ENCODE assay signal across 8 cellular contexts in the genomic region with DNA sequence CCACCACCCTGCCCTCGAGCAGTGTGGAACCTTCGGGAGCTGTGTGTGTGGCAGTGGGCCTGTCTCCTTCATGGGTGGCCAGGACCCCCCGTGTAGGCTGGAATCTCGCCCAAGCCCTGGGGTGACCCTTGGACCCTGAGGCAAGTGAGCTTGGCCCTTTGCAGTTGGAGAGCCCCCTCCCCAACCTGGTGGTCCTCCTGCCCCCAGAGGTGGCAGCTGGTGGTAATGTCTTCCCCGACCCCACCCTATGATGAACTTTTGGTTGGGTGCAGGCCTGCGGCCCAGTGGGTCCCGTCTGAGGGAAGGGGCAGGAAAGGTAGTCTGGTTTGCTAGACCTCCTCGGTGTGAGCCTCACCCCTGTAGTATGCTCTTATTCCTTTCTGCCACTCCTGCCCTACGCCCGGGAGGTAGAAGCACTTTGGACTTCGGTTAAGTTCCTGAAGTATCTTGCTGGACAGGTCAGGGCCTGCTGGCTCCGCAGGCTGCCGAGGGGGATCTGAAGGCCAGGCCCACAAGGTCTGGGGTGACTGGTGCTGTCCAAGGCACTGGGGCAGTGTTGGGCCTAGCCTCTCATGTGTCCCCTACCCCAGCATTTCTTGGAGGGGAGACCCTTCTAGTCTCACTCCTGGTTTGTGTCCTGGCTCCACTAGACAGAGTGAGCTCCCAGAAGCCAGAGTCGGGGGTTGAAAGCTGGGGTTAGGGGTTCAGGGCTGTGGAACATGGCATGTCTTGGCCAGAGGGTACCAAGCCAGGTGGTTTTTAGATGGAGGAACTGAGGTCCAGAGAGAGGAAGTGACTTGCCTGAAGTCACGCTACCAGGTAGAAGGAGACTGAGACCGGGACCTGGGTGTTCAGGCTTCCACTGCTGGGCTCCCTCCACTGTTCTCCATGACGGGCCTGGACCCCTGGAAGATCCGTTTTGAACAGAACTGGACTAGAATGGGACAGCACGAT. TPM values are rescaled to one million over a fixed set of nuclear protein-coding genes. Genes with fewer than 3 reads are reported as not detected.
DNase-seq lines count a peak whose midpoint lies in the region; ATAC-seq and TF ChIP-seq lines count a peak whose summit lies in the region.

No MANE protein-coding gene starts in this region.

- TF ChIP-seq CTCF in SK-N-SH (IDR thresholded peaks at IDR 0.05) (no peak), adrenal gland (IDR thresholded peaks at IDR 0.05) (no peak)

- POLR2A ChIA-PET in SK-N-SH (lab: Yijun Ruan, JAX) = interaction anchor here (0.6 to 1.2 kb wide), 2 partner anchors 117 to 1791 kb away, joined by 3 read pairs; no protein-coding TSS in a partner anchor

- DNase-seq in SK-N-SH (no peak), adrenal gland (peak in 1 of 7 donors; percentile 25), left colon (peak; percentile 37 to 52), AG08396 (ENCODE audit: low spot score) (no peak)
- no peak for DNase-seq in stimulated activated CD4-positive, alpha-beta T cell treated with anti-CD3 and anti-CD28 coated beads, Interleukin-2, amount 100 ng/mL, for 24 hours

- no peaks in the 10 kb centered on the region for H3K9me2 ChIP-seq in SK-N-SH

- H3K27me3 ChIP-seq in SK-N-SH (ENCODE audit: insufficient read depth) = no peaks in the 10 kb centered on the region
- H3K27me3 ChIP-seq in adrenal gland = no peaks in the 10 kb centered on the region
- H3K27me3 ChIP-seq in subcutaneous abdominal adipose tissue (ENCODE audit: control insufficient read depth in 5 of 5, insufficient read depth in 4 of 5, low read length in 5 of 5) = peaks cover 0 to 3% (median 0%) of the 10 kb centered on the region in 5 donors

- peaks cover 0 to 5% of the 10 kb centered on the region in 2 experiments for H3K36me3 ChIP-seq in SK-N-SH (replicated peaks in 1 of 2; ENCODE audit: control insufficient read depth in 1 of 2, insufficient read depth in 2 of 2, low read length in 1 of 2)
- H3K36me3 ChIP-seq in adrenal gland (replicated peaks in 1 of 2) = peaks cover 0 to 3% of the 10 kb centered on the region in 2 donors
- peaks cover 0 to 8% (median 5%) of the 10 kb centered on the region in 5 donors for H3K36me3 ChIP-seq in subcutaneous abdominal adipose tissue (ENCODE audit: control insufficient read depth in 5 of 5, insufficient read depth in 5 of 5, low read length in 5 of 5)

- H3K4me3 ChIP-seq in SK-N-SH (ENCODE audit: low read depth in 2 of 2, low read length in 1 of 2) (peak overlapping the region; percentile 73 to 86), adrenal gland (peak overlapping the region; percentile 10 to 80 (median 54)), subcutaneous abdominal adipose tissue (ENCODE audit: low read depth in 1 of 5, low read length in 5 of 5) (peak overlapping the region; percentile 82 to 90 (median 84))

- peaks cover 62% of the 10 kb centered on the region for H3K79me2 ChIP-seq in SK-N-SH (ENCODE audit: insufficient read depth)

- H3K9ac ChIP-seq in SK-N-SH = peak overlapping the region; percentile 85
- H3K9ac ChIP-seq in subcutaneous abdominal adipose tissue (ENCODE audit: low read length in 5 of 5) = peak overlapping the region; percentile 48 to 82 (median 63)

- H3K9me3 ChIP-seq in SK-N-SH (no peaks in the 10 kb centered on the region), adrenal gland (replicated peaks in 1 of 3) (no peaks in the 10 kb centered on the region), subcutaneous abdominal adipose tissue (ENCODE audit: control insufficient read depth in 5 of 5, low read length in 5 of 5) (no peaks in the 10 kb centered on the region)

- WGBS in SK-N-SH (ENCODE audit: low lambda C conversion rate) = 84% methylated on average over 11 of the region's 19 CpGs
- 42 to 56% (median 49%) methylated on average over 11 to 19 of the region's 19 CpGs for WGBS in adrenal gland, 4 donors

- TF ChIP-seq RAD21 in SK-N-SH (IDR thresholded peaks at IDR 0.05; ENCODE audit: low read length) = no peak

- H3F3A ChIP-seq in SK-N-SH (replicated peaks; ENCODE audit: insufficient read depth) = peaks cover 9% of the 10 kb centered on the region

- no peak for TF ChIP-seq EP300 in SK-N-SH (IDR thresholded peaks at IDR 0.05; ENCODE audit: borderline replicate concordance in 1 of 2, low read depth in 1 of 2, low read length in 1 of 2)

- no peak for ATAC-seq in SK-N-SH treated with all-trans-retinoic acid at 6 μM for 48 hours
- peak; percentile 56 for ATAC-seq in left colon
- ATAC-seq in GM18907 (IDR thresholded peaks at IDR 0.05; ENCODE audit: unreplicated experiment) = no peak

- no peak for TF ChIP-seq POLR2A in adrenal gland (IDR thresholded peaks at IDR 0.05)

- H3K27ac ChIP-seq in SK-N-SH (ENCODE audit: low read depth in 2 of 2, low read length in 1 of 2) = peak overlapping the region; percentile 84 to 94; a peak in 3 of 4 replicates
- H3K27ac ChIP-seq in adrenal gland = peak overlapping the region in 4 of 5 donors; percentile 13 to 80 (median 78)
- peak overlapping the region; percentile 50 for H3K27ac ChIP-seq in subcutaneous abdominal adipose tissue (ENCODE audit: low read depth, low read length)

- CTCF ChIA-PET in SK-N-SH (lab: Yijun Ruan, JAX) = interaction anchor here (0.7 to 1.8 kb wide), 4 partner anchors 24 to 112 kb away, joined by 3 to 6 read pairs (median 4); no protein-coding TSS in a partner anchor

- peak overlapping the region; percentile 98 for H3K4me2 ChIP-seq in SK-N-SH

- no peak overlapping the region for H2AFZ ChIP-seq in SK-N-SH (ENCODE audit: low read depth)

- H4K20me1 ChIP-seq in SK-N-SH (ENCODE audit: insufficient read depth) = peaks cover 28% of the 10 kb centered on the region

- H3K4me1 ChIP-seq in SK-N-SH (ENCODE audit: control insufficient read depth in 1 of 2, insufficient read depth in 2 of 2, low read depth in 1 of 2, low read length in 1 of 2) (peaks cover 16 to 51% of the 10 kb centered on the region in 2 experiments; a peak in 3 of 4 replicates), adrenal gland (replicated peaks in 1 of 2) (peaks cover 24 to 47% of the 10 kb centered on the region in 2 donors), subcutaneous abdominal adipose tissue (ENCODE audit: control insufficient read depth in 5 of 5, insufficient read depth in 5 of 5, low read length in 5 of 5) (peaks cover 11 to 46% (median 29%) of the 10 kb centered on the region in 5 donors)

- intact Hi-C loops in adrenal gland (cut with DNase I) (no loop called here), left colon (cut with DNase I, micrococcal nuclease) (no loop called here)

TF ChIP-seq in SK-N-SH, 30 proteins besides CTCF, POLR2A, EP300 and RAD21 (continues in another document):
- TF ChIP-seq FOXJ3 (CRISPR knock-in tag; IDR thresholded peaks at IDR 0.05) (no peak), EZH2phosphoT487 (IDR thresholded peaks at IDR 0.05; ENCODE audit: borderline replicate concordance, low read depth) (no peak), TCF12 (IDR thresholded peaks at IDR 0.05) (no peak), MXI1 (IDR thresholded peaks at IDR 0.05; ENCODE audit: low read depth, low read length) (no peak), TEAD4 (IDR thresholded peaks at IDR 0.05; ENCODE audit: borderline replicate concordance, insufficient read depth) (no peak), RCOR1 (IDR thresholded peaks at IDR 0.05; ENCODE audit: low read length) (no peak), SMC3 (IDR thresholded peaks at IDR 0.05; ENCODE audit: low read depth, low read length) (no peak)
- TF ChIP-seq, protein P1, sequence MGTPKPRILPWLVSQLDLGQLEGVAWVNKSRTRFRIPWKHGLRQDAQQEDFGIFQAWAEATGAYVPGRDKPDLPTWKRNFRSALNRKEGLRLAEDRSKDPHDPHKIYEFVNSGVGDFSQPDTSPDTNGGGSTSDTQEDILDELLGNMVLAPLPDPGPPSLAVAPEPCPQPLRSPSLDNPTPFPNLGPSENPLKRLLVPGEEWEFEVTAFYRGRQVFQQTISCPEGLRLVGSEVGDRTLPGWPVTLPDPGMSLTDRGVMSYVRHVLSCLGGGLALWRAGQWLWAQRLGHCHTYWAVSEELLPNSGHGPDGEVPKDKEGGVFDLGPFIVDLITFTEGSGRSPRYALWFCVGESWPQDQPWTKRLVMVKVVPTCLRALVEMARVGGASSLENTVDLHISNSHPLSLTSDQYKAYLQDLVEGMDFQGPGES (IDR thresholded peaks at IDR 0.05; ENCODE audit: low read depth, low read length) = no peak

TF ChIP-seq in SK-N-SH treated with all-trans-retinoic acid at 6 μM for 48 hours, 23 proteins besides CTCF, POLR2A, EP300 and RAD21:
- TF ChIP-seq ZFP3 (CRISPR knock-in tag; IDR thresholded peaks at IDR 0.05) = no peak

RNA-seq across cellular contexts. Expression of a gene that starts 1.7 kb away (rescaled TPM):
- polyA plus RNA-seq in SK-N-SH (2012; rRNA removed) = 13.7 and 17.1 TPM in 2 replicates
- 5.4 and 10.2 TPM in 2 replicates for polyA plus RNA-seq in SK-N-SH (2012; cell fraction: cytosol; rRNA removed)
- polyA plus RNA-seq in SK-N-SH (2012; cell fraction: nucleus; rRNA removed) = 19.2 and 37.2 TPM in 2 replicates
- 10 to 100 TPM; 16.4 to 36.7 (median 25.6) TPM for total RNA-seq in adrenal gland
- 10 to 100 TPM in 2 of 3 donors, 1 to 10 TPM in 1; 7.8 to 37.3 (median 23.9) TPM for polyA plus RNA-seq in adrenal gland
- total RNA-seq in left colon = 10 to 100 TPM in 1 of 2 donors, 1 to 10 TPM in 1; 8.1 to 14.7 TPM

Comparison
In these comparisons a context has a peak if more than half of its experiments do, and no peak if none do; other contexts are left out.
1. DNase-seq: peak in left colon (2 of 2); none in SK-N-SH (single experiment), AG08396 (single experiment) and stimulated activated CD4-positive, alpha-beta T cell treated with anti-CD3 and anti-CD28 coated beads, Interleukin-2, amount 100 ng/mL, for 24 hours (0 of 2).
2. Peak in every context shown above with its lines, with median percentiles within 50 percentile points of each other: H3K27ac ChIP-seq and H3K4me3 ChIP-seq.